Comparison of ENCODE assay signal across 21 cellular contexts in the genomic region with DNA sequence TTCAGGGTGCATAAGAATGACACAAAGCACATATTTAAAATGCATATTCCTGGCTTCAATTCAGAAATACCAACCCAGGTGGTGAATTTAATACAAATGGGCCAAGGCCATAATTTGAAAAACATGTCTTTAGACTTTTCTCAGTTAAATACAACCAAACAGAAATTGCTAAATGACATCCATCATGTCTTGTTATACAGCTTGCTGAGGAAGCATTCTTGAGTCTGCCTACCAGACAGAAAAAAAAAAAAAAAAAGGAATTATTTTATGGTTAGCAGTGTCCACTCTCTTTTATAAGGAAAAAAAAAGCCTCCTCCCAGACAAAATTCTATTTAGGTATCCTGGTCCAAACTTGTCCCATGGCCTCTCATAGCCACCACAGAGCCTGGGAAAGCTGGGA.
"Had no signal": no experiment of that assay in that cellular context is flagged by ENCODE, and none has a peak within 500 bp of the region (broad histone marks: within the 10 kb centered on the region; RNA-seq: fewer than 3 reads in every experiment).

No MANE protein-coding gene starts in this region.

- H3K27ac ChIP-seq: breast epithelium, uterus had no signal

- H3K9me3 Mint-ChIP-seq: activated B cell treated with CpG ODN at 0.5 μM for 24 hours; activated naive CD4-positive, alpha-beta T cell treated with anti-CD3 and anti-CD28 coated beads, Interleukin-2, amount 50 U/mL, for 72 hours; dendritic cell treated with granulocyte-macrophage colony-stimulating factor and Interleukin-4, amounts not matched to agents 40 ng/mL and 50 ng/mL, for 4 days had no signal

- DNase-seq: activated B cell treated with CpG ODN at 0.5 μM for 24 hours; activated CD4-positive, alpha-beta T cell treated with anti-CD3 and anti-CD28 coated beads for 48 hours; activated CD8-positive, alpha-beta memory T cell treated with anti-CD3 and anti-CD28 coated beads, Interleukin-2, amount 50 U/mL, for 4 hours; activated CD8-positive, alpha-beta T cell treated with anti-CD3 and anti-CD28 coated beads, Interleukin-2, amount 10 ng/mL, durations not matched to agents 7 days and 5 days; activated effector memory CD4-positive, alpha-beta T cell treated with anti-CD3 and anti-CD28 coated beads, Interleukin-2, amount 50 U/mL, for 16 hours; activated T-cell treated with anti-CD3 and anti-CD28 coated beads, Interleukin-2, amount 50 U/mL, for 48 hours; cerebellar nuclear complex; effector memory CD4-positive, alpha-beta T cell; foreskin melanocyte; head of caudate nucleus; naive B cell; retina; stimulated activated CD4-positive, alpha-beta T cell treated with anti-CD3 and anti-CD28 coated beads, Interleukin-15, amount 100 ng/mL, for 24 hours; stimulated activated CD4-positive, alpha-beta T cell treated with anti-CD3 and anti-CD28 coated beads, Interleukin-4, amount 100 ng/mL, for 1 hour; stimulated activated naive CD4-positive, alpha-beta T cell; T-helper 17 cell; tibial artery; uterus had no signal

- H3K4me1 Mint-ChIP-seq: activated B cell treated with CpG ODN at 0.5 μM for 24 hours, naive B cell, T-helper 17 cell had no signal

- ATAC-seq: activated CD8-positive, alpha-beta T cell treated with anti-CD3 and anti-CD28 coated beads, Interleukin-2, amount 10 ng/mL, durations not matched to agents 7 days and 5 days; activated naive CD4-positive, alpha-beta T cell treated with anti-CD3 and anti-CD28 coated beads, Interleukin-2, amount 50 U/mL, for 72 hours; T-helper 17 cell had no signal

- H3K27ac Mint-ChIP-seq: activated B cell treated with CpG ODN at 0.5 μM for 24 hours; activated CD8-positive, alpha-beta T cell treated with anti-CD3 and anti-CD28 coated beads, Interleukin-2, amount 10 ng/mL, durations not matched to agents 7 days and 5 days; activated naive CD4-positive, alpha-beta T cell treated with anti-CD3 and anti-CD28 coated beads, Interleukin-2, amount 50 U/mL, for 72 hours; dendritic cell treated with granulocyte-macrophage colony-stimulating factor and Interleukin-4, amounts not matched to agents 40 ng/mL and 50 ng/mL, for 4 days; naive B cell; T-helper 17 cell had no signal

- H3K36me3 Mint-ChIP-seq: activated naive CD4-positive, alpha-beta T cell treated with anti-CD3 and anti-CD28 coated beads, Interleukin-2, amount 50 U/mL, for 72 hours; naive B cell had no signal

- H3K4me3 ChIP-seq: breast epithelium, tibial artery, uterus had no signal

- H3K27me3 Mint-ChIP-seq: dendritic cell treated with granulocyte-macrophage colony-stimulating factor and Interleukin-4, amounts not matched to agents 40 ng/mL and 50 ng/mL, for 4 days; naive B cell had no signal

- H3K4me3 Mint-ChIP-seq: activated B cell treated with CpG ODN at 0.5 μM for 24 hours; activated CD8-positive, alpha-beta T cell treated with anti-CD3 and anti-CD28 coated beads, Interleukin-2, amount 10 ng/mL, durations not matched to agents 7 days and 5 days; dendritic cell treated with granulocyte-macrophage colony-stimulating factor and Interleukin-4, amounts not matched to agents 40 ng/mL and 50 ng/mL, for 4 days; naive B cell; T-helper 17 cell had no signal

- H3K36me3 ChIP-seq: breast epithelium, tibial artery, uterus had no signal

- H3K27me3 ChIP-seq: breast epithelium, tibial artery, uterus had no signal

- H3K4me1 ChIP-seq: breast epithelium, uterus had no signal

- H3K9me3 ChIP-seq: breast epithelium, tibial artery, uterus had no signal
